9 cellular contexts compared by ENCODE assay signal in the genomic region with DNA sequence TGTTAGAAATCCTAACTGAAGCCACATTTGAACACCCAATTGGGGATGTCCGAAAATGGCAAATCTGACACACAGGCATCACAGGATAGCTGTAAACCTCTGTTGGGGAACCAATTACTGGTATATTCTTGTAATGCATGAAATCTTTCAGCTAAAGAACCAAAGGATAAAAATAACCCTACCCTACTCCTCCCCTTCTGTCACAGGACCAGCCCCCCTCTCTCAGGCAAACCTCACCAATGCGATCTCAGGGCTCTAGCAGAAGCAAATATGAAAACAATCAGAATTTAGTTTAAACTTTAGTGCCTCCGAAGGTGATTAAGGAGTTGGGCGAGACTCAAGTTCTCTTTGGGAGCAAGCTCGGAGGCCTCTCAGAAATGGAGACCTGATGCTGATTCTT.
"Had no signal": no experiment of that assay in that cellular context is flagged by ENCODE, and none has a peak within 500 bp of the region (broad histone marks: within the 10 kb centered on the region; RNA-seq: fewer than 3 reads in every experiment).

No MANE protein-coding gene starts in this region.

- H3K9me3 Mint-ChIP-seq: GM23338, H9, HFFc6 had no signal

- DNase-seq: GM23248, GOT3, H7, H9, HCEC 1CT, HFFc6 had no signal

- H3K4me3 Mint-ChIP-seq: GM23338, H9, HFFc6 had no signal

- H3K4me2 ChIP-seq: GM23338 had no signal

- H3K4me1 ChIP-seq: HAP-1 had no signal

- H2AFZ ChIP-seq: GM23248, GM23338 had no signal

- H3K27ac Mint-ChIP-seq: GM23338, HFFc6 had no signal

- H3K9ac ChIP-seq: GM23248 had no signal

- H3K9me3 ChIP-seq: HAP-1 had no signal

- H3K27ac ChIP-seq: GM23248 had no signal

- H3K36me3 ChIP-seq: HAP-1 had no signal

- ATAC-seq: GM23338, HCT116 had no signal

- H3K4me3 ChIP-seq: GM23248, GM23338, HAP-1 had no signal

- H3K4me1 Mint-ChIP-seq: GM23338, H9 had no signal
